Comparison of ENCODE assay signal across 1 cellular context in genomic region chr17:81927653-81928496, GRCh38.
TF ChIP-seq lines count a peak whose summit lies in the region.

Gene MAFG, minus strand, starts transcription at chr17:81927735. Its CDS starts 4,550 bp downstream, at chr17:81923185.

TF ChIP-seq in K562, 482 proteins besides CTCF, POLR2A, EP300 and RAD21 (continued from another document and continues in another):
- TF ChIP-seq SNRNP70 (optimal IDR thresholded peaks at IDR 0.05; ENCODE audit: low read depth, low read length) (no peak), POLR2AphosphoS2 (IDR thresholded peaks at IDR 0.05; ENCODE audit: low read length) (no peak), ZKSCAN8 (CRISPR knock-in tag; IDR thresholded peaks at IDR 0.05) (no peak), TAF15 (IDR thresholded peaks at IDR 0.05; ENCODE audit: low read depth, low read length) (no peak), JUND (IDR thresholded peaks at IDR 0.05; ENCODE audit: borderline replicate concordance, low read depth, low read length) (no peak), JUND (tag; IDR thresholded peaks at IDR 0.05; ENCODE audit: borderline replicate concordance, low read depth, low read length) (no peak), NR2C1 (IDR thresholded peaks at IDR 0.05) (no peak), NR2C1 (tag; IDR thresholded peaks at IDR 0.05) (no peak), U2AF1 (optimal IDR thresholded peaks at IDR 0.05; ENCODE audit: low read depth, low read length) (peak; percentile 85), BDP1 (IDR thresholded peaks at IDR 0.05; ENCODE audit: insufficient read depth, insufficient read length) (no peak), RBM25 (IDR thresholded peaks at IDR 0.05; ENCODE audit: low read depth, low read length, severe bottlenecking) (no peak), ZBED1 (IDR thresholded peaks at IDR 0.05) (no peak), RAD51 (IDR thresholded peaks at IDR 0.05; ENCODE audit: borderline replicate concordance, low read depth) (peak; percentile 97), ZNF41 (CRISPR knock-in tag; conservative IDR thresholded peaks at IDR 0.05) (no peak), ELF4 (CRISPR knock-in tag; IDR thresholded peaks at IDR 0.05) (no peak), MEF2A (IDR thresholded peaks at IDR 0.05; ENCODE audit: control insufficient read depth, low read depth, low read length) (no peak), ERF (CRISPR knock-in tag; IDR thresholded peaks at IDR 0.05) (no peak), EP400 (IDR thresholded peaks at IDR 0.05) (peak; percentile 39; the same call in 1 of the 2 replicates), RFX1 (IDR thresholded peaks at IDR 0.05) (peak; percentile 88; the same call in 1 of the 2 replicates), HMGXB4 (CRISPR knock-in tag; IDR thresholded peaks at IDR 0.05) (no peak), AFF1 (IDR thresholded peaks at IDR 0.05; ENCODE audit: low read depth in 1 of 2, partially characterized antibody in 2 of 2) (no peak), SP1 (CRISPR knock-in tag; IDR thresholded peaks at IDR 0.05) (0 out of 2 replicates have a peak, but pooled peaks have one; percentile 21), PML (IDR thresholded peaks at IDR 0.05; ENCODE audit: low read length) (no peak), CBFB (CRISPR knock-in tag; IDR thresholded peaks at IDR 0.05) (no peak), MECOM (CRISPR knock-in tag; IDR thresholded peaks at IDR 0.05) (no peak), KDM2B (CRISPR knock-in tag; IDR thresholded peaks at IDR 0.05) (peak; percentile 52), ZBTB26 (CRISPR knock-in tag; IDR thresholded peaks at IDR 0.05) (no peak), TCF15 (CRISPR knock-in tag; IDR thresholded peaks at IDR 0.05) (no peak), MED1 (CRISPR knock-in tag; IDR thresholded peaks at IDR 0.05; ENCODE audit: borderline replicate concordance) (no peak), CHCHD3 (CRISPR knock-in tag; IDR thresholded peaks at IDR 0.05) (no peak), SMARCA5 (IDR thresholded peaks at IDR 0.05) (no peak), HNRNPH1 (optimal IDR thresholded peaks at IDR 0.05; ENCODE audit: low read depth, low read length) (no peak), PHB (CRISPR knock-in tag; IDR thresholded peaks at IDR 0.05) (no peak), ZC3H11A (IDR thresholded peaks at IDR 0.05; ENCODE audit: low read depth, low read length) (no peak), TBL1XR1 (IDR thresholded peaks at IDR 0.05; ENCODE audit: low read length in 2 of 2) (no peak), RBM15 (IDR thresholded peaks at IDR 0.05; ENCODE audit: insufficient read depth, low read length) (no peak), ZNF584 (CRISPR knock-in tag; IDR thresholded peaks at IDR 0.05; ENCODE audit: low read depth) (no peak), HSF4 (CRISPR knock-in tag; IDR thresholded peaks at IDR 0.05; ENCODE audit: borderline replicate concordance) (no peak), TFAP4 (CRISPR knock-in tag; IDR thresholded peaks at IDR 0.05; ENCODE audit: borderline replicate concordance) (peak; percentile 41), PCBP2 (IDR thresholded peaks at IDR 0.05; ENCODE audit: low read depth, low read length, poor library complexity, severe bottlenecking) (no peak), RFX7 (CRISPR knock-in tag; IDR thresholded peaks at IDR 0.05) (no peak), L3MBTL2 (IDR thresholded peaks at IDR 0.05) (peak; percentile 84), HMBOX1 (IDR thresholded peaks at IDR 0.05) (no peak), MEIS2 (IDR thresholded peaks at IDR 0.05; ENCODE audit: partially characterized antibody) (peak; percentile 92), TRIM28 (IDR thresholded peaks at IDR 0.05) (no peak), ATF6 (CRISPR knock-in tag; IDR thresholded peaks at IDR 0.05) (0 out of 2 replicates have a peak, but pooled peaks have one; percentile 16), NEUROD1 (IDR thresholded peaks at IDR 0.05; ENCODE audit: borderline replicate concordance, low read depth, low read length, partially characterized antibody) (peak; percentile 40), DLX4 (CRISPR knock-in tag; IDR thresholded peaks at IDR 0.05) (no peak), ZBTB8A (IDR thresholded peaks at IDR 0.05; ENCODE audit: partially characterized antibody) (no peak), OTX1 (CRISPR knock-in tag; IDR thresholded peaks at IDR 0.05) (no peak), KDM4B (IDR thresholded peaks at IDR 0.05; ENCODE audit: borderline replicate concordance in 2 of 2, low read depth in 1 of 2) (no peak), STAT6 (CRISPR knock-in tag; IDR thresholded peaks at IDR 0.05) (no peak), HMG20A (CRISPR knock-in tag; conservative IDR thresholded peaks at IDR 0.05) (no peak), HNRNPLL (IDR thresholded peaks at IDR 0.05; ENCODE audit: low read depth, low read length, poor library complexity, severe bottlenecking) (peak; percentile 17), CCNT2 (IDR thresholded peaks at IDR 0.05; ENCODE audit: borderline replicate concordance, extremely low read depth, insufficient read length, low read depth, low read length) (peak; percentile 79), TCF3 (CRISPR knock-in tag; IDR thresholded peaks at IDR 0.05) (no peak; the same call in 1 of the 2 replicates), KLF16 (IDR thresholded peaks at IDR 0.05) (no peak), FOXM1 (IDR thresholded peaks at IDR 0.05; ENCODE audit: low read depth) (no peak), FOXM1 (CRISPR knock-in tag; IDR thresholded peaks at IDR 0.05; ENCODE audit: low read depth) (peak; percentile 66; the same call in 1 of the 2 replicates), ZNF764 (CRISPR knock-in tag; IDR thresholded peaks at IDR 0.05; ENCODE audit: low read depth) (no peak), LCOR (CRISPR knock-in tag; IDR thresholded peaks at IDR 0.05) (no peak), ARHGAP35 (IDR thresholded peaks at IDR 0.05; ENCODE audit: partially characterized antibody) (no peak)
